Comparison of ENCODE assay signal across 1 cellular context in the genomic region with DNA sequence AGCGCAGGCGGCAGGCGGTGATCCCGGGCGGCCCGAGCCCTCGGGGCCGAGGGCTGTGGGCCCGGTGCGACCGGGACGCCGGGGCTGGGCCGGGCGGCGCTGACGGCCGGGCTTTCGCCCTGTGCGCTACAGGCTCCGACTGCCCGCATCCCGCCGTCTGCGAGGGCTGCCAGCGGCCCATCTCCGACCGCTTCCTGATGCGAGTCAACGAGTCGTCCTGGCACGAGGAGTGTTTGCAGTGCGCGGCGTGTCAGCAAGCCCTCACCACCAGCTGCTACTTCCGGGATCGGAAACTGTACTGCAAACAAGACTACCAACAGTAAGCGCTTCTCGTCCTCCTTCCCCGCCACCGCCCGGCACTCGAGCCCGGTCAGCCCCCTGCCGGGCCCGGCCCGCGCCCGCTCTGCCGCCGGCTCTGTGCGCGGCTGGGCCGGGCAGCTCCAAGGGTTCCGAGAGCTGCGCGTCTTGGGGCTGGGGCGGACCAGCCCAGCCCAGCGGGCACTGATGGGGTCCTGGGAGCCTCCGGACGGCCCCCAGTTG.
TF ChIP-seq lines count a peak whose summit lies in the region.

No MANE protein-coding gene starts in this region.

TF ChIP-seq in SK-N-SH, 30 proteins besides CTCF, POLR2A, EP300 and RAD21 (continued from another document):
- TF ChIP-seq YY1 (IDR thresholded peaks at IDR 0.05; ENCODE audit: low read depth) (no peak), FOXM1 (IDR thresholded peaks at IDR 0.05; ENCODE audit: low read depth) (no peak), RXRA (IDR thresholded peaks at IDR 0.05; ENCODE audit: borderline replicate concordance, low read depth) (no peak), MEF2A (IDR thresholded peaks at IDR 0.05; ENCODE audit: borderline replicate concordance, low read depth) (no peak)
